10 cellular contexts compared by ENCODE assay signal in genomic region chr14:26157517-26157916, GRCh38.
"Had no signal": no experiment of that assay in that cellular context is flagged by ENCODE, and none has a peak within 500 bp of the region (broad histone marks: within the 10 kb centered on the region; RNA-seq: fewer than 3 reads in every experiment).

No MANE protein-coding gene starts in this region.

- H3K9me3 ChIP-seq: HAP-1 had no signal

- FAIRE-seq: H1, H54 had no signal

- H2AFZ ChIP-seq: GM23248, GM23338 had no signal

- H3K9ac ChIP-seq: GM23248 had no signal

- ATAC-seq: GM23338, HCT116 had no signal

- H3K36me3 ChIP-seq: HAP-1 had no signal

- H3K4me2 ChIP-seq: GM23338 had no signal

- H3K4me3 ChIP-seq: GM23248, GM23338, HAP-1 had no signal

- H3K4me1 ChIP-seq: HAP-1 had no signal

- DNase-seq: GM23248, GOT3, H9, HCEC 1CT, HFFc6 had no signal

- H3K27ac ChIP-seq: GM23248 had no signal
